1 cellular context compared by ENCODE assay signal in the genomic region with DNA sequence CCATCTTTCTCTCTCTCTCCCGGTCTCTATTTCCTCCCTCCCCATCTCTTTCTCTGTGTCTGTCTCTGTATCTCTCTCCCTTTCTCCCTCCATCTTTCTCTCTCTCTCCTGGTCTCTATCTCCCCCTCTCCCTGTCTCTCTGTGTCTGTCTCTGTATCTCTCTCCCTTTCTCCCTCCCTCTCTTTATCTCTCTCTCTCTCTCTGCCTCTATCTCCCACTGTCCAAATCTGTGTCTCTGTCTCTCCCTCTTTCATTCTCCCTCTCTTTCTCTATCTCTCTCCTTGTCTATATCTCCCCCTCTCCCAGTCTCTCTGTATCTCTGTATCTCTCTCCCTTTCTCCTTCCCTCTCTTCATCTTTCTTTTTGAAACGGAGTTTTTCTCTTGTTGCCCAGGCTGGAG.
TF ChIP-seq lines count a peak whose summit lies in the region.

No MANE protein-coding gene starts in this region.

TF ChIP-seq in HEK293, 187 proteins besides CTCF, POLR2A, EP300 and RAD21 (continued from another document):
- no peak for TF ChIP-seq ZBTB26 (tag by site-specific recombination; optimal IDR thresholded peaks at IDR 0.05)
TF ChIP-seq in HEK293: peak in this region for 1.
